ENCODE assay signal across 12 cellular contexts in genomic region chr2:131347035-131347434, GRCh38. TPM values are rescaled to one million over a fixed set of nuclear protein-coding genes. Genes with fewer than 3 reads are reported as not detected.
"Had no signal": no experiment of that assay in that cellular context is flagged by ENCODE, and none has a peak within 500 bp of the region (broad histone marks: within the 10 kb centered on the region; RNA-seq: fewer than 3 reads in every experiment).

No MANE protein-coding gene starts in this region.

RNA-seq across cellular contexts. Expression of gene RAB6D, which starts 16.9 kb away (rescaled TPM):
- total RNA-seq: left ventricle myocardium inferior, lower leg skin, mesothelial cell of epicardium, mononuclear cell, natural killer cell, osteocyte, psoas muscle, sigmoid colon, spleen, subcutaneous adipose tissue, thoracic aorta, upper lobe of right lung had no signal
